In genomic region chr4:81565137-81565870, GRCh38 we compare ENCODE assay signal across 9 cellular contexts.
DNase-seq lines count a peak whose midpoint lies in the region; ATAC-seq and TF ChIP-seq lines count a peak whose summit lies in the region.
"Had no signal": no experiment of that assay in that cellular context is flagged by ENCODE, and none has a peak within 500 bp of the region (broad histone marks: within the 10 kb centered on the region; RNA-seq: fewer than 3 reads in every experiment).

No MANE protein-coding gene starts in this region.

- H3K36me3 ChIP-seq in liver (ENCODE audit: control insufficient read depth in 4 of 4, insufficient read depth in 3 of 4, low read depth in 1 of 4, low read length in 3 of 4), result no peaks in the 10 kb centered on the region

- H3K4me3 Mint-ChIP-seq in IgD-negative memory B cell (peak overlapping the region; percentile 64 to 86 (median 74)), T-helper 17 cell (no peak overlapping the region)

- H3K27me3 Mint-ChIP-seq in IgD-negative memory B cell (no peaks in the 10 kb centered on the region), T-helper 17 cell (no peaks in the 10 kb centered on the region)

- H3K27ac ChIP-seq in coronary artery (peak overlapping the region; percentile 44 to 75), liver (ENCODE audit: low read depth in 1 of 2, low read length in 2 of 2) (peak overlapping the region; percentile 94 to 98)

- peak; percentile 49 to 67 for TF ChIP-seq RAD21 in liver (IDR thresholded peaks at IDR 0.05)

- H3K27me3 ChIP-seq in liver (ENCODE audit: control insufficient read depth in 4 of 4, insufficient read depth in 4 of 4, low read length in 3 of 4), result no peaks in the 10 kb centered on the region

- peak; percentile 84 for DNase-seq in coronary artery (ENCODE audit: low spot score)
- peak; percentile 40 for DNase-seq in stromal cell of bone marrow (ENCODE audit: low read depth)
- DNase-seq in HCEC 1CT, result no peak
- no peak for DNase-seq in SIG-M5 treated with dmso at 0.1 percent for 504 hours (lab: John Stamatoyannopoulos, UW; ENCODE audit: unreplicated experiment)
- DNase-seq in COLO829 (ENCODE audit: low spot score), result no peak
- no peak for DNase-seq in T-helper 17 cell
- DNase-seq: activated T-cell treated with anti-CD3 and anti-CD28 coated beads, Interleukin-2, amount 50 U/mL, for 1 hour had no signal

- H3K4me1 Mint-ChIP-seq in IgD-negative memory B cell, result peaks cover 30 to 46% (median 42%) of the 10 kb centered on the region in 3 donors
- H3K4me1 Mint-ChIP-seq in T-helper 17 cell, result peaks cover 6% of the 10 kb centered on the region

- peak overlapping the region; percentile 82 to 85 for H3K9ac ChIP-seq in liver (ENCODE audit: low read depth in 1 of 2, low read length in 2 of 2)

- peaks cover 2 to 22% (median 14%) of the 10 kb centered on the region in 4 donors for H3K4me1 ChIP-seq in liver (ENCODE audit: control insufficient read depth in 4 of 4, insufficient read depth in 4 of 4, low read length in 3 of 4)

- H3K27ac Mint-ChIP-seq in IgD-negative memory B cell (peak overlapping the region in 2 of 3 donors; percentile 59 to 95), T-helper 17 cell (no peak overlapping the region)

- H3K36me3 Mint-ChIP-seq in IgD-negative memory B cell (no peaks in the 10 kb centered on the region), T-helper 17 cell (ENCODE audit: low read depth) (no peaks in the 10 kb centered on the region)

- no peaks in the 10 kb centered on the region for H3K9me3 Mint-ChIP-seq in IgD-negative memory B cell

- H3K4me3 ChIP-seq in coronary artery, result peak overlapping the region; percentile 53
- peak overlapping the region in 2 of 3 donors; percentile 40 to 59 for H3K4me3 ChIP-seq in liver (ENCODE audit: low read depth in 1 of 3, low read length in 3 of 3)

- TF ChIP-seq CTCF in coronary artery (IDR thresholded peaks at IDR 0.05) (no peak), liver (IDR thresholded peaks at IDR 0.05; ENCODE audit: low read depth, low read length, missing input control) (no peak)

- 11% methylated on average over 6 of the region's 6 CpGs for WGBS in liver

- no peak for ATAC-seq in T-helper 17 cell

- no peaks in the 10 kb centered on the region for H3K9me3 ChIP-seq in liver (ENCODE audit: control insufficient read depth in 4 of 4, low read length in 3 of 4)
- H3K9me3 ChIP-seq in T-helper 17 cell (ENCODE audit: control insufficient read depth, low read length, poor library complexity, severe bottlenecking), result no peaks in the 10 kb centered on the region

TF ChIP-seq in liver, 16 proteins besides CTCF, POLR2A, EP300 and RAD21:
- TF ChIP-seq YY1 (IDR thresholded peaks at IDR 0.05), result peak; percentile 51
- peak; percentile 51 to 54 for TF ChIP-seq RXRA (IDR thresholded peaks at IDR 0.05)
- TF ChIP-seq NR2F2 (IDR thresholded peaks at IDR 0.05), result no peak
- TF ChIP-seq REST (IDR thresholded peaks at IDR 0.05), result peak; percentile 86
- peak; percentile 56 to 61 for TF ChIP-seq EGR1 (IDR thresholded peaks at IDR 0.05; ENCODE audit: low read depth in 2 of 2)
- TF ChIP-seq HNF4A (conservative IDR thresholded peaks at IDR 0.05), result peak; percentile 49 to 59
- peak; percentile 56 for TF ChIP-seq SP1 (IDR thresholded peaks at IDR 0.05)
- no peak for TF ChIP-seq ZBTB33 (IDR thresholded peaks at IDR 0.05)
- TF ChIP-seq MAX (IDR thresholded peaks at IDR 0.05), result no peak
- TF ChIP-seq GABPA (IDR thresholded peaks at IDR 0.05 in 1 of 2, conservative IDR thresholded peaks at IDR 0.05 in 1 of 2), result no peak
- TF ChIP-seq HNF4G (IDR thresholded peaks at IDR 0.05), result peak; percentile 25
- TF ChIP-seq FOXA2 (IDR thresholded peaks at IDR 0.05), result peak; percentile 13
- no peak for TF ChIP-seq ATF3 (IDR thresholded peaks at IDR 0.05)
- TF ChIP-seq TAF1 (conservative IDR thresholded peaks at IDR 0.05), result peak; percentile 96
- peak; percentile 43 to 80 for TF ChIP-seq JUND (IDR thresholded peaks at IDR 0.05)
- no peak for TF ChIP-seq FOXA1 (IDR thresholded peaks at IDR 0.05)

Comparison
In these comparisons a context has a peak if more than half of its experiments do, and no peak if none do; other contexts are left out.
1. DNase-seq: peak in coronary artery (single experiment) and stromal cell of bone marrow (single experiment); none in HCEC 1CT (single experiment), SIG-M5 treated with dmso at 0.1 percent for 504 hours (single experiment), COLO829 (single experiment) and T-helper 17 cell (0 of 3).